ENCODE assay signal across 1 cellular context in the genomic region with DNA sequence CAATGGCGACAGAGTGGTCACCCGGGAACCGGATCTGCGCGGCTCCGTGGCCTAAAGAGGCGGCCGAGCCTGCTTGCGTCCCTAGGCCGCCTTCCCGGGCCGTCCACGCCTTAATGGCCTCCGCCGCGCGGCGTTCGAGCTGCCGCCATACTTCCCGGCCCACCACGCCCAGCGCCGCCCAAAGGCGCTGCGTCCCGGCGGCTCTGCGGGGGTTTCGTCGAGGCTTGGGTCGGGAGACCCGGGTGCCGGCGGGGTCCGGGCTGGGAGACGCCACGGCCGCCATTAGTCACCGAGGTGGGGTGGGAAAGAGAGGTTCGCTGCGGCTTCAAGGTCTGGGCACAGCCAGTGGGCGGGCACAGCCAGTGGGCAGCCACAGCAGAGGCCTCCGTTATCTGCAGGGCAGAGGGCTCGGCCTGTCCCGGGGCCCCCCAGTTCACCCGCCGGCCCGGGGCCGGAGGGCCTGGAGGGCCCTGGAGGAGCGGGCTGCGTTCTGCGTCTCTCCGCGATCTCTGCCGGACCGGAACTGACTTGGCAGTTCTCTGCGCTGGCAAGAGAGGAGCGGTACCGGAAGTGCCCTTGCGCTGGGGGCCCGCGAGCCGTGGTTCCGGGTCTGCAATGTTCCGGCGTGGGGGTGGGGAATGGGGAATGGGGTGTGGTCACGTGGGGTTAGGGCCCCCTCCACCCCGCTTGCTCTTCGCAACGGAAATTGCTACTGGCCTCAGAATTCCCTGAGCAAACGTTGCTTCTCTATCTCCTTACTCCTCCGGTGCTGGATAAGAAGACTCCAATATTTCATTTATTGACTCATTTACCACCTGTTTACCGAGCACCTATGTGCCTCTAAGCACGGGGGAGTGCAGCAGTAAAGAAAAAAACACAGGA.
TF ChIP-seq lines count a peak whose summit lies in the region.

No MANE protein-coding gene starts in this region.

TF ChIP-seq in H1, 55 proteins besides CTCF, POLR2A, EP300 and RAD21 (continues in another document):
- TF ChIP-seq EZH2 (IDR thresholded peaks at IDR 0.05; ENCODE audit: low read depth, low read length, severe bottlenecking) (no peak), TCF12 (IDR thresholded peaks at IDR 0.05; ENCODE audit: low read depth, low read length) (no peak), NANOG (IDR thresholded peaks at IDR 0.05; ENCODE audit: insufficient read depth, low read depth, low read length, poor library complexity, severe bottlenecking) (no peak), TAF1 (IDR thresholded peaks at IDR 0.05; ENCODE audit: low read depth, low read length) (peak; percentile 99), KDM5A (IDR thresholded peaks at IDR 0.05; ENCODE audit: low read length) (no peak), GABPA (IDR thresholded peaks at IDR 0.05; ENCODE audit: borderline replicate concordance, insufficient read depth, low read length) (peak; percentile 98), HDAC6 (IDR thresholded peaks at IDR 0.05; ENCODE audit: low read depth, low read length) (no peak), SIRT6 (IDR thresholded peaks at IDR 0.05; ENCODE audit: low read length) (no peak), YY1 (IDR thresholded peaks at IDR 0.05; ENCODE audit: low read depth, low read length) (peak; percentile 82), RFX5 (IDR thresholded peaks at IDR 0.05; ENCODE audit: borderline replicate concordance, low read depth, low read length) (no peak), SIX5 (IDR thresholded peaks at IDR 0.05; ENCODE audit: low read depth, low read length) (no peak), SIN3A (conservative IDR thresholded peaks at IDR 0.05 in 1 of 2, IDR thresholded peaks at IDR 0.05 in 1 of 2; ENCODE audit: low read depth in 1 of 2, low read length in 2 of 2) (peak; percentile 72 to 75; a peak in 2 of 4 replicates), BRCA1 (IDR thresholded peaks at IDR 0.05; ENCODE audit: low read depth, low read length) (no peak), EGR1 (IDR thresholded peaks at IDR 0.05; ENCODE audit: borderline replicate concordance, low read depth, low read length) (peak; percentile 43; the same call in 1 of the 2 replicates), JUND (IDR thresholded peaks at IDR 0.05; ENCODE audit: low read length) (no peak), CHD1 (IDR thresholded peaks at IDR 0.05; ENCODE audit: low read depth, low read length) (no peak), SRF (IDR thresholded peaks at IDR 0.05; ENCODE audit: low read depth, low read length) (no peak), KDM1A (IDR thresholded peaks at IDR 0.05; ENCODE audit: borderline replicate concordance, low read length) (no peak), CEBPB (IDR thresholded peaks at IDR 0.05; ENCODE audit: low read depth, low read length) (no peak), POU5F1 (IDR thresholded peaks at IDR 0.05; ENCODE audit: low read depth, low read length) (no peak), CHD2 (IDR thresholded peaks at IDR 0.05; ENCODE audit: low read length) (peak; percentile 44; the same call in 1 of the 2 replicates), SP1 (IDR thresholded peaks at IDR 0.05; ENCODE audit: low read depth, low read length) (peak; percentile 56; the same call in 1 of the 2 replicates), SP4 (IDR thresholded peaks at IDR 0.05; ENCODE audit: low read length) (no peak; the same call in 1 of the 2 replicates), RNF2 (IDR thresholded peaks at IDR 0.05; ENCODE audit: borderline replicate concordance, low read depth, low read length, missing control alignments, poor library complexity, severe bottlenecking) (no peak), SAP30 (IDR thresholded peaks at IDR 0.05; ENCODE audit: insufficient read depth, insufficient replicate concordance, low read length) (no peak), TBP (IDR thresholded peaks at IDR 0.05; ENCODE audit: low read depth, low read length) (peak; percentile 97), CBX5 (IDR thresholded peaks at IDR 0.05; ENCODE audit: low read depth, low read length) (no peak), NRF1 (IDR thresholded peaks at IDR 0.05; ENCODE audit: low read depth, low read length) (no peak), ZNF274 (IDR thresholded peaks at IDR 0.05; ENCODE audit: borderline replicate concordance, extremely low read depth, low read length) (no peak), TAF7 (optimal IDR thresholded peaks at IDR 0.05; ENCODE audit: borderline replicate concordance, low read depth, low read length) (peak; percentile 95), CREB1 (IDR thresholded peaks at IDR 0.05) (peak; percentile 23; the same call in 1 of the 2 replicates), GTF2F1 (IDR thresholded peaks at IDR 0.05; ENCODE audit: borderline replicate concordance, low read depth, low read length) (no peak), RBBP5 (IDR thresholded peaks at IDR 0.05; ENCODE audit: borderline replicate concordance, low read depth, low read length) (no peak), JUN (IDR thresholded peaks at IDR 0.05; ENCODE audit: low read depth, low read length) (no peak), POLR2AphosphoS5 (IDR thresholded peaks at IDR 0.05; ENCODE audit: low read depth, low read length) (peak; percentile 98), MAFK (IDR thresholded peaks at IDR 0.05; ENCODE audit: low read depth, low read length) (peak; percentile 66; the same call in 1 of the 2 replicates), SUZ12 (IDR thresholded peaks at IDR 0.05; ENCODE audit: low read length) (no peak), CTBP2 (IDR thresholded peaks at IDR 0.05; ENCODE audit: borderline replicate concordance, insufficient read depth, insufficient read length, low read length) (no peak), TEAD4 (IDR thresholded peaks at IDR 0.05; ENCODE audit: low read depth, low read length) (peak; percentile 36; the same call in 1 of the 2 replicates), SP2 (IDR thresholded peaks at IDR 0.05; ENCODE audit: low read length) (no peak), FOSL1 (IDR thresholded peaks at IDR 0.05; ENCODE audit: insufficient read depth, low read depth, low read length) (0 out of 2 replicates have a peak, but pooled peaks have one; percentile 40), BCL11A (IDR thresholded peaks at IDR 0.05; ENCODE audit: low read depth in 2 of 2, low read length in 2 of 2) (no peak), KDM4A (IDR thresholded peaks at IDR 0.05; ENCODE audit: low read depth, low read length, severe bottlenecking) (peak; percentile 40), ASH2L (IDR thresholded peaks at IDR 0.05; ENCODE audit: low read length) (peak; percentile 33), HDAC2 (IDR thresholded peaks at IDR 0.05; ENCODE audit: borderline replicate concordance in 1 of 2, low read depth in 2 of 2, low read length in 2 of 2) (no peak), PHF8 (conservative IDR thresholded peaks at IDR 0.05; ENCODE audit: low read depth, low read length) (peak; percentile 97), RXRA (IDR thresholded peaks at IDR 0.05; ENCODE audit: insufficient read depth, low read depth, low read length) (no peak), BACH1 (IDR thresholded peaks at IDR 0.05; ENCODE audit: low read length) (no peak)
- TF ChIP-seq, protein P1, sequence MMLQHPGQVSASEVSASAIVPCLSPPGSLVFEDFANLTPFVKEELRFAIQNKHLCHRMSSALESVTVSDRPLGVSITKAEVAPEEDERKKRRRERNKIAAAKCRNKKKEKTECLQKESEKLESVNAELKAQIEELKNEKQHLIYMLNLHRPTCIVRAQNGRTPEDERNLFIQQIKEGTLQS (IDR thresholded peaks at IDR 0.05; ENCODE audit: insufficient read depth, low read depth, low read length) = no peak
- TF ChIP-seq, protein P2, sequence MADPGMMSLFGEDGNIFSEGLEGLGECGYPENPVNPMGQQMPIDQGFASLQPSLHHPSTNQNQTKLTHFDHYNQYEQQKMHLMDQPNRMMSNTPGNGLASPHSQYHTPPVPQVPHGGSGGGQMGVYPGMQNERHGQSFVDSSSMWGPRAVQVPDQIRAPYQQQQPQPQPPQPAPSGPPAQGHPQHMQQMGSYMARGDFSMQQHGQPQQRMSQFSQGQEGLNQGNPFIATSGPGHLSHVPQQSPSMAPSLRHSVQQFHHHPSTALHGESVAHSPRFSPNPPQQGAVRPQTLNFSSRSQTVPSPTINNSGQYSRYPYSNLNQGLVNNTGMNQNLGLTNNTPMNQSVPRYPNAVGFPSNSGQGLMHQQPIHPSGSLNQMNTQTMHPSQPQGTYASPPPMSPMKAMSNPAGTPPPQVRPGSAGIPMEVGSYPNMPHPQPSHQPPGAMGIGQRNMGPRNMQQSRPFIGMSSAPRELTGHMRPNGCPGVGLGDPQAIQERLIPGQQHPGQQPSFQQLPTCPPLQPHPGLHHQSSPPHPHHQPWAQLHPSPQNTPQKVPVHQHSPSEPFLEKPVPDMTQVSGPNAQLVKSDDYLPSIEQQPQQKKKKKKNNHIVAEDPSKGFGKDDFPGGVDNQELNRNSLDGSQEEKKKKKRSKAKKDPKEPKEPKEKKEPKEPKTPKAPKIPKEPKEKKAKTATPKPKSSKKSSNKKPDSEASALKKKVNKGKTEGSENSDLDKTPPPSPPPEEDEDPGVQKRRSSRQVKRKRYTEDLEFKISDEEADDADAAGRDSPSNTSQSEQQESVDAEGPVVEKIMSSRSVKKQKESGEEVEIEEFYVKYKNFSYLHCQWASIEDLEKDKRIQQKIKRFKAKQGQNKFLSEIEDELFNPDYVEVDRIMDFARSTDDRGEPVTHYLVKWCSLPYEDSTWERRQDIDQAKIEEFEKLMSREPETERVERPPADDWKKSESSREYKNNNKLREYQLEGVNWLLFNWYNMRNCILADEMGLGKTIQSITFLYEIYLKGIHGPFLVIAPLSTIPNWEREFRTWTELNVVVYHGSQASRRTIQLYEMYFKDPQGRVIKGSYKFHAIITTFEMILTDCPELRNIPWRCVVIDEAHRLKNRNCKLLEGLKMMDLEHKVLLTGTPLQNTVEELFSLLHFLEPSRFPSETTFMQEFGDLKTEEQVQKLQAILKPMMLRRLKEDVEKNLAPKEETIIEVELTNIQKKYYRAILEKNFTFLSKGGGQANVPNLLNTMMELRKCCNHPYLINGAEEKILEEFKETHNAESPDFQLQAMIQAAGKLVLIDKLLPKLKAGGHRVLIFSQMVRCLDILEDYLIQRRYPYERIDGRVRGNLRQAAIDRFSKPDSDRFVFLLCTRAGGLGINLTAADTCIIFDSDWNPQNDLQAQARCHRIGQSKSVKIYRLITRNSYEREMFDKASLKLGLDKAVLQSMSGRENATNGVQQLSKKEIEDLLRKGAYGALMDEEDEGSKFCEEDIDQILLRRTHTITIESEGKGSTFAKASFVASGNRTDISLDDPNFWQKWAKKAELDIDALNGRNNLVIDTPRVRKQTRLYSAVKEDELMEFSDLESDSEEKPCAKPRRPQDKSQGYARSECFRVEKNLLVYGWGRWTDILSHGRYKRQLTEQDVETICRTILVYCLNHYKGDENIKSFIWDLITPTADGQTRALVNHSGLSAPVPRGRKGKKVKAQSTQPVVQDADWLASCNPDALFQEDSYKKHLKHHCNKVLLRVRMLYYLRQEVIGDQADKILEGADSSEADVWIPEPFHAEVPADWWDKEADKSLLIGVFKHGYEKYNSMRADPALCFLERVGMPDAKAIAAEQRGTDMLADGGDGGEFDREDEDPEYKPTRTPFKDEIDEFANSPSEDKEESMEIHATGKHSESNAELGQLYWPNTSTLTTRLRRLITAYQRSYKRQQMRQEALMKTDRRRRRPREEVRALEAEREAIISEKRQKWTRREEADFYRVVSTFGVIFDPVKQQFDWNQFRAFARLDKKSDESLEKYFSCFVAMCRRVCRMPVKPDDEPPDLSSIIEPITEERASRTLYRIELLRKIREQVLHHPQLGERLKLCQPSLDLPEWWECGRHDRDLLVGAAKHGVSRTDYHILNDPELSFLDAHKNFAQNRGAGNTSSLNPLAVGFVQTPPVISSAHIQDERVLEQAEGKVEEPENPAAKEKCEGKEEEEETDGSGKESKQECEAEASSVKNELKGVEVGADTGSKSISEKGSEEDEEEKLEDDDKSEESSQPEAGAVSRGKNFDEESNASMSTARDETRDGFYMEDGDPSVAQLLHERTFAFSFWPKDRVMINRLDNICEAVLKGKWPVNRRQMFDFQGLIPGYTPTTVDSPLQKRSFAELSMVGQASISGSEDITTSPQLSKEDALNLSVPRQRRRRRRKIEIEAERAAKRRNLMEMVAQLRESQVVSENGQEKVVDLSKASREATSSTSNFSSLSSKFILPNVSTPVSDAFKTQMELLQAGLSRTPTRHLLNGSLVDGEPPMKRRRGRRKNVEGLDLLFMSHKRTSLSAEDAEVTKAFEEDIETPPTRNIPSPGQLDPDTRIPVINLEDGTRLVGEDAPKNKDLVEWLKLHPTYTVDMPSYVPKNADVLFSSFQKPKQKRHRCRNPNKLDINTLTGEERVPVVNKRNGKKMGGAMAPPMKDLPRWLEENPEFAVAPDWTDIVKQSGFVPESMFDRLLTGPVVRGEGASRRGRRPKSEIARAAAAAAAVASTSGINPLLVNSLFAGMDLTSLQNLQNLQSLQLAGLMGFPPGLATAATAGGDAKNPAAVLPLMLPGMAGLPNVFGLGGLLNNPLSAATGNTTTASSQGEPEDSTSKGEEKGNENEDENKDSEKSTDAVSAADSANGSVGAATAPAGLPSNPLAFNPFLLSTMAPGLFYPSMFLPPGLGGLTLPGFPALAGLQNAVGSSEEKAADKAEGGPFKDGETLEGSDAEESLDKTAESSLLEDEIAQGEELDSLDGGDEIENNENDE (IDR thresholded peaks at IDR 0.05; ENCODE audit: insufficient replicate concordance, low read length) = no peak
- TF ChIP-seq, protein P3, sequence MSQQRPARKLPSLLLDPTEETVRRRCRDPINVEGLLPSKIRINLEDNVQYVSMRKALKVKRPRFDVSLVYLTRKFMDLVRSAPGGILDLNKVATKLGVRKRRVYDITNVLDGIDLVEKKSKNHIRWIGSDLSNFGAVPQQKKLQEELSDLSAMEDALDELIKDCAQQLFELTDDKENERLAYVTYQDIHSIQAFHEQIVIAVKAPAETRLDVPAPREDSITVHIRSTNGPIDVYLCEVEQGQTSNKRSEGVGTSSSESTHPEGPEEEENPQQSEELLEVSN (IDR thresholded peaks at IDR 0.05) = 0 out of 2 replicates have a peak, but pooled peaks have one; percentile 14
- TF ChIP-seq, protein P4, sequence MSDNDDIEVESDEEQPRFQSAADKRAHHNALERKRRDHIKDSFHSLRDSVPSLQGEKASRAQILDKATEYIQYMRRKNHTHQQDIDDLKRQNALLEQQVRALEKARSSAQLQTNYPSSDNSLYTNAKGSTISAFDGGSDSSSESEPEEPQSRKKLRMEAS (IDR thresholded peaks at IDR 0.05) = peak; percentile 74
- TF ChIP-seq, protein P5, sequence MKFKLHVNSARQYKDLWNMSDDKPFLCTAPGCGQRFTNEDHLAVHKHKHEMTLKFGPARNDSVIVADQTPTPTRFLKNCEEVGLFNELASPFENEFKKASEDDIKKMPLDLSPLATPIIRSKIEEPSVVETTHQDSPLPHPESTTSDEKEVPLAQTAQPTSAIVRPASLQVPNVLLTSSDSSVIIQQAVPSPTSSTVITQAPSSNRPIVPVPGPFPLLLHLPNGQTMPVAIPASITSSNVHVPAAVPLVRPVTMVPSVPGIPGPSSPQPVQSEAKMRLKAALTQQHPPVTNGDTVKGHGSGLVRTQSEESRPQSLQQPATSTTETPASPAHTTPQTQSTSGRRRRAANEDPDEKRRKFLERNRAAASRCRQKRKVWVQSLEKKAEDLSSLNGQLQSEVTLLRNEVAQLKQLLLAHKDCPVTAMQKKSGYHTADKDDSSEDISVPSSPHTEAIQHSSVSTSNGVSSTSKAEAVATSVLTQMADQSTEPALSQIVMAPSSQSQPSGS (IDR thresholded peaks at IDR 0.05; ENCODE audit: low read length) = 0 out of 2 replicates have a peak, but pooled peaks have one; percentile 15
- TF ChIP-seq, protein P6, sequence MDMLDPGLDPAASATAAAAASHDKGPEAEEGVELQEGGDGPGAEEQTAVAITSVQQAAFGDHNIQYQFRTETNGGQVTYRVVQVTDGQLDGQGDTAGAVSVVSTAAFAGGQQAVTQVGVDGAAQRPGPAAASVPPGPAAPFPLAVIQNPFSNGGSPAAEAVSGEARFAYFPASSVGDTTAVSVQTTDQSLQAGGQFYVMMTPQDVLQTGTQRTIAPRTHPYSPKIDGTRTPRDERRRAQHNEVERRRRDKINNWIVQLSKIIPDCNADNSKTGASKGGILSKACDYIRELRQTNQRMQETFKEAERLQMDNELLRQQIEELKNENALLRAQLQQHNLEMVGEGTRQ (IDR thresholded peaks at IDR 0.05; ENCODE audit: low read length) = peak; percentile 85
